Comparison of ENCODE assay signal across 8 cellular contexts in the genomic region with DNA sequence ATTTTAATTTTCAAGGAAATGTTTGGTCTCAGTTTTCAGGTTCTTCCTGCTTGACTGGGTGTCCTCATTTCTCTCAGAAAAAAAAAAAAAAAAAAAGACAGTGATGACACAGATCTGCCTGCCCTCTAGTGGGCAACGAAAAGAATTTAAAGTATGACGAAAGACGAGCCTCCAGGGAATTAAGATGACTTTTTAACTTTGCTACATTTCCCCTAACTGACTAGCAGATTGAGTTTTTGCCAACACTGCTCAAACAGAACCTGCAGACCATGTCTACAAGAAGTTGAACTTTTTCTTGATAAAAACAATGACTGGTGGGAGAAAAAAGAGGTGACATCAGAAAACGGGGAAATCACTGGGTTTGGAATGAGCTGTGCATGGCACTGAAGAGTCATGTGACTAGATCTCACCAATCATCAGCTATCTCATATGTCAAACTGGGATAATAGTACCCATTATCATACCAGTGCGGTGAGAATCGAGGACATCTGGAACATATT. TPM values are rescaled to one million over a fixed set of nuclear protein-coding genes. Genes with fewer than 3 reads are reported as not detected.
DNase-seq lines count a peak whose midpoint lies in the region; ATAC-seq, FAIRE-seq and TF ChIP-seq lines count a peak whose summit lies in the region.

No MANE protein-coding gene starts in this region.

- FAIRE-seq in frontal cortex (lab: Jason Lieb, UNC): peak; percentile 87

- H3K9me3 Mint-ChIP-seq in activated T-helper 17 cell treated with anti-CD3 and anti-CD28 coated beads, Interleukin-2, amount 50 U/mL, for 72 hours: no peaks in the 10 kb centered on the region
- no peaks in the 10 kb centered on the region for H3K9me3 Mint-ChIP-seq in osteocyte (ENCODE audit: unreplicated experiment)

- intact Hi-C loops in posterior vena cava (cut with DNase I): loop anchor here in 1 of 2 donors (10.0 kb wide), 1 partner anchor 366 kb away; no protein-coding TSS in a partner anchor

- H3K4me1 Mint-ChIP-seq in activated T-helper 17 cell treated with anti-CD3 and anti-CD28 coated beads, Interleukin-2, amount 50 U/mL, for 72 hours: peaks cover 11% of the 10 kb centered on the region
- peaks cover 46% of the 10 kb centered on the region for H3K4me1 Mint-ChIP-seq in osteocyte (ENCODE audit: unreplicated experiment)

- peak; percentile 71 for ATAC-seq in GM19324 (IDR thresholded peaks at IDR 0.05; ENCODE audit: low FRiP score, unreplicated experiment)
- peak; percentile 82 for ATAC-seq in HG03378 (IDR thresholded peaks at IDR 0.05; ENCODE audit: unreplicated experiment)
- ATAC-seq in activated T-helper 17 cell treated with anti-CD3 and anti-CD28 coated beads, Interleukin-2, amount 50 U/mL, for 72 hours (replicated peaks): peak; percentile 89

- H3K36me3 Mint-ChIP-seq in activated T-helper 17 cell treated with anti-CD3 and anti-CD28 coated beads, Interleukin-2, amount 50 U/mL, for 72 hours (ENCODE audit: low read depth): no peaks in the 10 kb centered on the region
- no peaks in the 10 kb centered on the region for H3K36me3 Mint-ChIP-seq in osteocyte (ENCODE audit: unreplicated experiment)

- DNase-seq in DMS79 treated with DMSO at 0.1 percent for 48 hours (lab: John Stamatoyannopoulos, UW): peak; percentile 5
- DNase-seq in NCI-H524 treated with DMSO at 0.1 percent for 48 hours (lab: John Stamatoyannopoulos, UW): peak; percentile 46
- DNase-seq in frontal cortex (ENCODE audit: low spot score in 2 of 2): peak in 1 of 2 donors; percentile 58
- DNase-seq in osteocyte (ENCODE audit: extremely low spot score, unreplicated experiment): no peak
- no peak for DNase-seq in posterior vena cava (ENCODE audit: low spot score)

- peak; percentile 76 for TF ChIP-seq CTCF in osteocyte (IDR thresholded peaks at IDR 0.05)

- peak overlapping the region; percentile 89 for H3K27ac Mint-ChIP-seq in activated T-helper 17 cell treated with anti-CD3 and anti-CD28 coated beads, Interleukin-2, amount 50 U/mL, for 72 hours
- peak overlapping the region; percentile 90 for H3K27ac Mint-ChIP-seq in osteocyte (ENCODE audit: unreplicated experiment)

- no peaks in the 10 kb centered on the region for H3K27me3 Mint-ChIP-seq in activated T-helper 17 cell treated with anti-CD3 and anti-CD28 coated beads, Interleukin-2, amount 50 U/mL, for 72 hours
- no peaks in the 10 kb centered on the region for H3K27me3 Mint-ChIP-seq in osteocyte (ENCODE audit: unreplicated experiment)

- H3K4me3 Mint-ChIP-seq in activated T-helper 17 cell treated with anti-CD3 and anti-CD28 coated beads, Interleukin-2, amount 50 U/mL, for 72 hours: peak overlapping the region; percentile 69
- H3K4me3 Mint-ChIP-seq in osteocyte (ENCODE audit: unreplicated experiment): peak overlapping the region; percentile 54

RNA-seq across cellular contexts. Expression of a gene that starts 40.8 kb away (rescaled TPM):
- total RNA-seq in activated T-helper 17 cell treated with anti-CD3 and anti-CD28 coated beads, Interleukin-2, amount 50 U/mL, for 72 hours: under 1 TPM; 0.11 to 0.32 TPM
- total RNA-seq in frontal cortex (6.9 TPM), osteocyte (not detected in 2 replicates), posterior vena cava (under 1 TPM; 0.24 to 0.32 TPM)

Comparison
In these comparisons a context has a peak if more than half of its experiments do, and no peak if none do; other contexts are left out.
1. DNase-seq: peak in DMS79 treated with DMSO at 0.1 percent for 48 hours (single experiment) and NCI-H524 treated with DMSO at 0.1 percent for 48 hours (single experiment); none in osteocyte (single experiment) and posterior vena cava (single experiment).
2. Peak in every context shown above with its lines, with median percentiles within 50 percentile points of each other: ATAC-seq.